In the genomic region with DNA sequence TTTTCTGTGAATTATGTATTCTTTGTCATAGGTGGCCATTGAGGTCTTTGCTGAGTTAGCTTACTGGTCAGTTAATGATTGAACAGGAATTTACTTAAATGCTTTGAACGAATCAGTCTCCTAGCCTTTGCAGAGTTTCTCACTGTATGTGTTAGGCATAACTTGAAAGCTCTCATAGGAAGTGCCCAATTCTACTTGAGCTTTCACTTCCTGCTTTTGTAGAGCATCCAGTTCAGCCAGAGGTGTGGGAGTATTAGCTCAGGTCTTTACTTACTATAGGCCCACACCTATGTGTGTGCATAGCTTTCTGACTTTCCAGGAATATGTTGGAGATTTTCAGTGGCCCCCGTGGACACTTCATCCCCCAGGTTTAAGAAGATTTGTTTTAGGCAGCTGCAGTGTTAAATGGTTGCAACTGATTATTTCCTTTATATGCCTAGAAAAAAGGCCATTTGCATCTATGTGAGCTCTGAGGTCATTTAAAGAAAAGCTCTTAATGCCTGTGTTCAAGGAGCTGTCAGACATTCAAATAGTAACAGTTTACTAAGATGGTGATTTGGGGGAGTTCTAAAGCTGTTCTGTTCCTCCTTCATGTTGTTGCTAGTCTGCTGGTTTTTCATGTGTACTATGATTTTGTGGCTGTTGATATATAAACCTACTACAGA, we compare ENCODE assay signal across 1 cellular context.
TF ChIP-seq lines count a peak whose summit lies in the region.

No MANE protein-coding gene starts in this region.

TF ChIP-seq in HepG2, 621 proteins besides CTCF, POLR2A, EP300 and RAD21 (continued from another document and continues in another):
- TF ChIP-seq, protein P1, sequence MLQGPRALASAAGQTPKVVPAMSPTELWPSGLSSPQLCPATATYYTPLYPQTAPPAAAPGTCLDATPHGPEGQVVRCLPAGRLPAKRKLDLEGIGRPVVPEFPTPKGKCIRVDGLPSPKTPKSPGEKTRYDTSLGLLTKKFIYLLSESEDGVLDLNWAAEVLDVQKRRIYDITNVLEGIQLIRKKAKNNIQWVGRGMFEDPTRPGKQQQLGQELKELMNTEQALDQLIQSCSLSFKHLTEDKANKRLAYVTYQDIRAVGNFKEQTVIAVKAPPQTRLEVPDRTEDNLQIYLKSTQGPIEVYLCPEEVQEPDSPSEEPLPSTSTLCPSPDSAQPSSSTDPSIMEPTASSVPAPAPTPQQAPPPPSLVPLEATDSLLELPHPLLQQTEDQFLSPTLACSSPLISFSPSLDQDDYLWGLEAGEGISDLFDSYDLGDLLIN (CRISPR knock-in tag; IDR thresholded peaks at IDR 0.05; ENCODE audit: borderline replicate concordance), result no peak
- no peak for TF ChIP-seq ZNF335 (CRISPR knock-in tag; IDR thresholded peaks at IDR 0.05)
- TF ChIP-seq ZBTB20 (CRISPR knock-in tag; IDR thresholded peaks at IDR 0.05; ENCODE audit: borderline replicate concordance, low read depth), result peak; percentile 96; the same call in 1 of the 2 replicates
- TF ChIP-seq, protein P2, sequence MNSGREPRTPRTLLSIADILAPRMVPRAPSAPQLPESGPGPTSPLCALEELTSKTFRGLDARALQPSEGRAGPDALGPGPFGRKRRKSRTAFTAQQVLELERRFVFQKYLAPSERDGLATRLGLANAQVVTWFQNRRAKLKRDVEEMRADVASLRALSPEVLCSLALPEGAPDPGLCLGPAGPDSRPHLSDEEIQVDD (CRISPR knock-in tag; IDR thresholded peaks at IDR 0.05; ENCODE audit: borderline replicate concordance), result no peak
- TF ChIP-seq SRSF9 (IDR thresholded peaks at IDR 0.05; ENCODE audit: borderline replicate concordance, insufficient read depth, low read depth, low read length, poor library complexity, severe bottlenecking), result no peak
- TF ChIP-seq PHF20 (CRISPR knock-in tag; IDR thresholded peaks at IDR 0.05), result 0 out of 2 replicates have a peak, but pooled peaks have one; percentile 23
- TF ChIP-seq NR2C2 (CRISPR knock-in tag; IDR thresholded peaks at IDR 0.05; ENCODE audit: borderline replicate concordance), result peak; percentile 38; the same call in 1 of the 2 replicates
- TF ChIP-seq KAT8 (CRISPR knock-in tag; IDR thresholded peaks at IDR 0.05), result peak; percentile 62
- TF ChIP-seq, protein P3, sequence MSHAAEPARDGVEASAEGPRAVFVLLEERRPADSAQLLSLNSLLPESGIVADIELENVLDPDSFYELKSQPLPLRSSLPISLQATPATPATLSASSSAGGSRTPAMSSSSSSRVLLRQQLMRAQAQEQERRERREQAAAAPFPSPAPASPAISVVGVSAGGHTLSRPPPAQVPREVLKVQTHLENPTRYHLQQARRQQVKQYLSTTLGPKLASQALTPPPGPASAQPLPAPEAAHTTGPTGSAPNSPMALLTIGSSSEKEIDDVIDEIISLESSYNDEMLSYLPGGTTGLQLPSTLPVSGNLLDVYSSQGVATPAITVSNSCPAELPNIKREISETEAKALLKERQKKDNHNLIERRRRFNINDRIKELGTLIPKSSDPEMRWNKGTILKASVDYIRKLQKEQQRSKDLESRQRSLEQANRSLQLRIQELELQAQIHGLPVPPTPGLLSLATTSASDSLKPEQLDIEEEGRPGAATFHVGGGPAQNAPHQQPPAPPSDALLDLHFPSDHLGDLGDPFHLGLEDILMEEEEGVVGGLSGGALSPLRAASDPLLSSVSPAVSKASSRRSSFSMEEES (CRISPR knock-in tag; IDR thresholded peaks at IDR 0.05), result peak; percentile 20; the same call in 1 of the 2 replicates
- no peak for TF ChIP-seq MBD4 (IDR thresholded peaks at IDR 0.05; ENCODE audit: borderline replicate concordance, low read length)
- TF ChIP-seq LCORL (IDR thresholded peaks at IDR 0.05), result no peak
- peak; percentile 50; the same call in 1 of the 2 replicates for TF ChIP-seq LCORL (CRISPR knock-in tag; IDR thresholded peaks at IDR 0.05)
- TF ChIP-seq MAFK (conservative IDR thresholded peaks at IDR 0.05 in 1 of 2, IDR thresholded peaks at IDR 0.05 in 1 of 2; ENCODE audit: low read length in 2 of 2), result peak; percentile 84 to 90
- TF ChIP-seq TBX3 (IDR thresholded peaks at IDR 0.05; ENCODE audit: borderline replicate concordance), result no peak
- no peak for TF ChIP-seq NCOA2 (CRISPR knock-in tag; IDR thresholded peaks at IDR 0.05)
- TF ChIP-seq, protein P4, sequence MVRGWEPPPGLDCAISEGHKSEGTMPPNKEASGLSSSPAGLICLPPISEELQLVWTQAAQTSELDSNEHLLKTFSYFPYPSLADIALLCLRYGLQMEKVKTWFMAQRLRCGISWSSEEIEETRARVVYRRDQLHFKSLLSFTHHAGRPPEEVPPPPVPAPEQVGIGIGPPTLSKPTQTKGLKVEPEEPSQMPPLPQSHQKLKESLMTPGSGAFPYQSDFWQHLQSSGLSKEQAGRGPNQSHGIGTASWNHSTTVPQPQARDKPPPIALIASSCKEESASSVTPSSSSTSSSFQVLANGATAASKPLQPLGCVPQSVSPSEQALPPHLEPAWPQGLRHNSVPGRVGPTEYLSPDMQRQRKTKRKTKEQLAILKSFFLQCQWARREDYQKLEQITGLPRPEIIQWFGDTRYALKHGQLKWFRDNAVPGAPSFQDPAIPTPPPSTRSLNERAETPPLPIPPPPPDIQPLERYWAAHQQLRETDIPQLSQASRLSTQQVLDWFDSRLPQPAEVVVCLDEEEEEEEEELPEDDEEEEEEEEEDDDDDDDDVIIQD (CRISPR knock-in tag; IDR thresholded peaks at IDR 0.05; ENCODE audit: low read depth), result peak; percentile 94
- peak; percentile 82 for TF ChIP-seq ZMYM4 (CRISPR knock-in tag; IDR thresholded peaks at IDR 0.05)
- TF ChIP-seq, protein P5, sequence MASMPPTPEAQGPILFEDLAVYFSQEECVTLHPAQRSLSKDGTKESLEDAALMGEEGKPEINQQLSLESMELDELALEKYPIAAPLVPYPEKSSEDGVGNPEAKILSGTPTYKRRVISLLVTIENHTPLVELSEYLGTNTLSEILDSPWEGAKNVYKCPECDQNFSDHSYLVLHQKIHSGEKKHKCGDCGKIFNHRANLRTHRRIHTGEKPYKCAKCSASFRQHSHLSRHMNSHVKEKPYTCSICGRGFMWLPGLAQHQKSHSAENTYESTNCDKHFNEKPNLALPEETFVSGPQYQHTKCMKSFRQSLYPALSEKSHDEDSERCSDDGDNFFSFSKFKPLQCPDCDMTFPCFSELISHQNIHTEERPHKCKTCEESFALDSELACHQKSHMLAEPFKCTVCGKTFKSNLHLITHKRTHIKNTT (CRISPR knock-in tag; IDR thresholded peaks at IDR 0.05), result no peak
- TF ChIP-seq, protein P6, sequence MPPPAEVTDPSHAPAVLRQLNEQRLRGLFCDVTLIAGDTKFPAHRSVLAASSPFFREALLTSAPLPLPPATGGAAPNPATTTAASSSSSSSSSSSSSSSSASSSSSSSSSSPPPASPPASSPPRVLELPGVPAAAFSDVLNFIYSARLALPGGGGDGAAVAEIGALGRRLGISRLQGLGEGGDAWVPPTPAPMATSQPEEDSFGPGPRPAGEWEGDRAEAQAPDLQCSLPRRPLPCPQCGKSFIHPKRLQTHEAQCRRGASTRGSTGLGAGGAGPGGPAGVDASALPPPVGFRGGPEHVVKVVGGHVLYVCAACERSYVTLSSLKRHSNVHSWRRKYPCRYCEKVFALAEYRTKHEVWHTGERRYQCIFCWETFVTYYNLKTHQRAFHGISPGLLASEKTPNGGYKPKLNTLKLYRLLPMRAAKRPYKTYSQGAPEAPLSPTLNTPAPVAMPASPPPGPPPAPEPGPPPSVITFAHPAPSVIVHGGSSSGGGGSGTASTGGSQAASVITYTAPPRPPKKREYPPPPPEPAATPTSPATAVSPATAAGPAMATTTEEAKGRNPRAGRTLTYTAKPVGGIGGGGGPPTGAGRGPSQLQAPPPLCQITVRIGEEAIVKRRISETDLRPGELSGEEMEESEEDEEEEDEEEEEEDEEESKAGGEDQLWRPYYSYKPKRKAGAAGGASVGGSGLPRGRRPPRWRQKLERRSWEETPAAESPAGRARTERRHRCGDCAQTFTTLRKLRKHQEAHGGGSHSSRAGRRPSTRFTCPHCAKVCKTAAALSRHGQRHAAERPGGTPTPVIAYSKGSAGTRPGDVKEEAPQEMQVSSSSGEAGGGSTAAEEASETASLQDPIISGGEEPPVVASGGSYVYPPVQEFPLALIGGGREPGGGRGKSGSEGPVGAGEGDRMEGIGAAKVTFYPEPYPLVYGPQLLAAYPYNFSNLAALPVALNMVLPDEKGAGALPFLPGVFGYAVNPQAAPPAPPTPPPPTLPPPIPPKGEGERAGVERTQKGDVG (CRISPR knock-in tag; IDR thresholded peaks at IDR 0.05; ENCODE audit: borderline replicate concordance), result no peak
- peak; percentile 58; the same call in 1 of the 2 replicates for TF ChIP-seq GFI1 (CRISPR knock-in tag; IDR thresholded peaks at IDR 0.05; ENCODE audit: borderline replicate concordance)
- TF ChIP-seq, protein P7, sequence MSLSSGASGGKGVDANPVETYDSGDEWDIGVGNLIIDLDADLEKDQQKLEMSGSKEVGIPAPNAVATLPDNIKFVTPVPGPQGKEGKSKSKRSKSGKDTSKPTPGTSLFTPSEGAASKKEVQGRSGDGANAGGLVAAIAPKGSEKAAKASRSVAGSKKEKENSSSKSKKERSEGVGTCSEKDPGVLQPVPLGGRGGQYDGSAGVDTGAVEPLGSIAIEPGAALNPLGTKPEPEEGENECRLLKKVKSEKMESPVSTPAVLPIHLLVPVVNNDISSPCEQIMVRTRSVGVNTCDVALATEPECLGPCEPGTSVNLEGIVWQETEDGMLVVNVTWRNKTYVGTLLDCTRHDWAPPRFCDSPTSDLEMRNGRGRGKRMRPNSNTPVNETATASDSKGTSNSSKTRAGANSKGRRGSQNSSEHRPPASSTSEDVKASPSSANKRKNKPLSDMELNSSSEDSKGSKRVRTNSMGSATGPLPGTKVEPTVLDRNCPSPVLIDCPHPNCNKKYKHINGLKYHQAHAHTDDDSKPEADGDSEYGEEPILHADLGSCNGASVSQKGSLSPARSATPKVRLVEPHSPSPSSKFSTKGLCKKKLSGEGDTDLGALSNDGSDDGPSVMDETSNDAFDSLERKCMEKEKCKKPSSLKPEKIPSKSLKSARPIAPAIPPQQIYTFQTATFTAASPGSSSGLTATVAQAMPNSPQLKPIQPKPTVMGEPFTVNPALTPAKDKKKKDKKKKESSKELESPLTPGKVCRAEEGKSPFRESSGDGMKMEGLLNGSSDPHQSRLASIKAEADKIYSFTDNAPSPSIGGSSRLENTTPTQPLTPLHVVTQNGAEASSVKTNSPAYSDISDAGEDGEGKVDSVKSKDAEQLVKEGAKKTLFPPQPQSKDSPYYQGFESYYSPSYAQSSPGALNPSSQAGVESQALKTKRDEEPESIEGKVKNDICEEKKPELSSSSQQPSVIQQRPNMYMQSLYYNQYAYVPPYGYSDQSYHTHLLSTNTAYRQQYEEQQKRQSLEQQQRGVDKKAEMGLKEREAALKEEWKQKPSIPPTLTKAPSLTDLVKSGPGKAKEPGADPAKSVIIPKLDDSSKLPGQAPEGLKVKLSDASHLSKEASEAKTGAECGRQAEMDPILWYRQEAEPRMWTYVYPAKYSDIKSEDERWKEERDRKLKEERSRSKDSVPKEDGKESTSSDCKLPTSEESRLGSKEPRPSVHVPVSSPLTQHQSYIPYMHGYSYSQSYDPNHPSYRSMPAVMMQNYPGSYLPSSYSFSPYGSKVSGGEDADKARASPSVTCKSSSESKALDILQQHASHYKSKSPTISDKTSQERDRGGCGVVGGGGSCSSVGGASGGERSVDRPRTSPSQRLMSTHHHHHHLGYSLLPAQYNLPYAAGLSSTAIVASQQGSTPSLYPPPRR (CRISPR knock-in tag; IDR thresholded peaks at IDR 0.05; ENCODE audit: borderline replicate concordance), result 0 out of 2 replicates have a peak, but pooled peaks have one; percentile 43
- TF ChIP-seq, protein P8, sequence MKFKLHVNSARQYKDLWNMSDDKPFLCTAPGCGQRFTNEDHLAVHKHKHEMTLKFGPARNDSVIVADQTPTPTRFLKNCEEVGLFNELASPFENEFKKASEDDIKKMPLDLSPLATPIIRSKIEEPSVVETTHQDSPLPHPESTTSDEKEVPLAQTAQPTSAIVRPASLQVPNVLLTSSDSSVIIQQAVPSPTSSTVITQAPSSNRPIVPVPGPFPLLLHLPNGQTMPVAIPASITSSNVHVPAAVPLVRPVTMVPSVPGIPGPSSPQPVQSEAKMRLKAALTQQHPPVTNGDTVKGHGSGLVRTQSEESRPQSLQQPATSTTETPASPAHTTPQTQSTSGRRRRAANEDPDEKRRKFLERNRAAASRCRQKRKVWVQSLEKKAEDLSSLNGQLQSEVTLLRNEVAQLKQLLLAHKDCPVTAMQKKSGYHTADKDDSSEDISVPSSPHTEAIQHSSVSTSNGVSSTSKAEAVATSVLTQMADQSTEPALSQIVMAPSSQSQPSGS (CRISPR knock-in tag; IDR thresholded peaks at IDR 0.05), result no peak
- no peak for TF ChIP-seq RBM39 (IDR thresholded peaks at IDR 0.05; ENCODE audit: low read depth, low read length, poor library complexity, severe bottlenecking)
- no peak for TF ChIP-seq CREB1 (IDR thresholded peaks at IDR 0.05)
- peak; percentile 23; the same call in 1 of the 2 replicates for TF ChIP-seq CREB1 (CRISPR knock-in tag; IDR thresholded peaks at IDR 0.05)
- TF ChIP-seq GABPA (IDR thresholded peaks at IDR 0.05; ENCODE audit: low read depth, low read length), result no peak
- TF ChIP-seq GABPA (CRISPR knock-in tag; IDR thresholded peaks at IDR 0.05; ENCODE audit: low read depth), result peak; percentile 83
- TF ChIP-seq HNRNPUL1 (IDR thresholded peaks at IDR 0.05; ENCODE audit: low read depth, low read length), result peak; percentile 71; the same call in 1 of the 2 replicates
- peak; percentile 50 for TF ChIP-seq THAP11 (CRISPR knock-in tag; IDR thresholded peaks at IDR 0.05)
- TF ChIP-seq, protein P9, sequence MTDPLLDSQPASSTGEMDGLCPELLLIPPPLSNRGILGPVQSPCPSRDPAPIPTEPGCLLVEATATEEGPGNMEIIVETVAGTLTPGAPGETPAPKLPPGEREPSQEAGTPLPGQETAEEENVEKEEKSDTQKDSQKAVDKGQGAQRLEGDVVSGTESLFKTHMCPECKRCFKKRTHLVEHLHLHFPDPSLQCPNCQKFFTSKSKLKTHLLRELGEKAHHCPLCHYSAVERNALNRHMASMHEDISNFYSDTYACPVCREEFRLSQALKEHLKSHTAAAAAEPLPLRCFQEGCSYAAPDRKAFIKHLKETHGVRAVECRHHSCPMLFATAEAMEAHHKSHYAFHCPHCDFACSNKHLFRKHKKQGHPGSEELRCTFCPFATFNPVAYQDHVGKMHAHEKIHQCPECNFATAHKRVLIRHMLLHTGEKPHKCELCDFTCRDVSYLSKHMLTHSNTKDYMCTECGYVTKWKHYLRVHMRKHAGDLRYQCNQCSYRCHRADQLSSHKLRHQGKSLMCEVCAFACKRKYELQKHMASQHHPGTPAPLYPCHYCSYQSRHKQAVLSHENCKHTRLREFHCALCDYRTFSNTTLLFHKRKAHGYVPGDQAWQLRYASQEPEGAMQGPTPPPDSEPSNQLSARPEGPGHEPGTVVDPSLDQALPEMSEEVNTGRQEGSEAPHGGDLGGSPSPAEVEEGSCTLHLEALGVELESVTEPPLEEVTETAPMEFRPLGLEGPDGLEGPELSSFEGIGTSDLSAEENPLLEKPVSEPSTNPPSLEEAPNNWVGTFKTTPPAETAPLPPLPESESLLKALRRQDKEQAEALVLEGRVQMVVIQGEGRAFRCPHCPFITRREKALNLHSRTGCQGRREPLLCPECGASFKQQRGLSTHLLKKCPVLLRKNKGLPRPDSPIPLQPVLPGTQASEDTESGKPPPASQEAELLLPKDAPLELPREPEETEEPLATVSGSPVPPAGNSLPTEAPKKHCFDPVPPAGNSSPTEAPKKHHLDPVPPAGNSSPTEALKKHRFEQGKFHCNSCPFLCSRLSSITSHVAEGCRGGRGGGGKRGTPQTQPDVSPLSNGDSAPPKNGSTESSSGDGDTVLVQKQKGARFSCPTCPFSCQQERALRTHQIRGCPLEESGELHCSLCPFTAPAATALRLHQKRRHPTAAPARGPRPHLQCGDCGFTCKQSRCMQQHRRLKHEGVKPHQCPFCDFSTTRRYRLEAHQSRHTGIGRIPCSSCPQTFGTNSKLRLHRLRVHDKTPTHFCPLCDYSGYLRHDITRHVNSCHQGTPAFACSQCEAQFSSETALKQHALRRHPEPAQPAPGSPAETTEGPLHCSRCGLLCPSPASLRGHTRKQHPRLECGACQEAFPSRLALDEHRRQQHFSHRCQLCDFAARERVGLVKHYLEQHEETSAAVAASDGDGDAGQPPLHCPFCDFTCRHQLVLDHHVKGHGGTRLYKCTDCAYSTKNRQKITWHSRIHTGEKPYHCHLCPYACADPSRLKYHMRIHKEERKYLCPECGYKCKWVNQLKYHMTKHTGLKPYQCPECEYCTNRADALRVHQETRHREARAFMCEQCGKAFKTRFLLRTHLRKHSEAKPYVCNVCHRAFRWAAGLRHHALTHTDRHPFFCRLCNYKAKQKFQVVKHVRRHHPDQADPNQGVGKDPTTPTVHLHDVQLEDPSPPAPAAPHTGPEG (CRISPR knock-in tag; IDR thresholded peaks at IDR 0.05), result no peak
